11 cellular contexts compared by ENCODE assay signal in genomic region chr3:105862217-105862616, GRCh38. TPM values are rescaled to one million over a fixed set of nuclear protein-coding genes. Genes with fewer than 3 reads are reported as not detected.
DNase-seq lines count a peak whose midpoint lies in the region; ATAC-seq and TF ChIP-seq lines count a peak whose summit lies in the region.
"Had no signal": no experiment of that assay in that cellular context is flagged by ENCODE, and none has a peak within 500 bp of the region (broad histone marks: within the 10 kb centered on the region; RNA-seq: fewer than 3 reads in every experiment).

No MANE protein-coding gene starts in this region.

- H3K27ac ChIP-seq in osteoblast (ENCODE audit: low read depth, low read length) (no peak overlapping the region), ovary (no peak overlapping the region)
- H3K27ac ChIP-seq: RWPE1 had no signal

- no peak for DNase-seq in osteoblast (ENCODE audit: insufficient read length, low spot score, missing footprints)
- DNase-seq in ovary = no peak
- DNase-seq in stimulated activated CD4-positive, alpha-beta T cell treated with anti-CD3 and anti-CD28 coated beads, Interleukin-12 subunit alpha, Interleukin-12 subunit beta, amount 100 ng/mL, for 4 hours = no peak
- DNase-seq in UCSD-AML1 (lab: John Stamatoyannopoulos, UW; ENCODE audit: unreplicated experiment) = no peak
- DNase-seq in Caco-2 = no peak
- DNase-seq: cortex of kidney; stimulated activated CD8-positive, alpha-beta memory T cell treated with anti-CD3 and anti-CD28 coated beads, Interleukin-4, amount 100 ng/mL, for 48 hours had no signal

- no peak overlapping the region for H2AFZ ChIP-seq in osteoblast (ENCODE audit: low read length)

- no peaks in the 10 kb centered on the region for H3K4me1 Mint-ChIP-seq in Caco-2 (ENCODE audit: low read depth, unreplicated experiment)

- H3K27me3 Mint-ChIP-seq in Caco-2 (ENCODE audit: insufficient read depth, unreplicated experiment) = no peaks in the 10 kb centered on the region

- BruUV-seq in Caco-2 (replicated peaks; lab: Mats Ljungman, UMichigan) = no TSS peak

- no peak overlapping the region for H3K27ac Mint-ChIP-seq in Caco-2 (ENCODE audit: unreplicated experiment)

- peak overlapping the region; percentile 16 for H3K4me2 ChIP-seq in osteoblast (ENCODE audit: insufficient read depth, low read length)

- 90 to 97% (median 95%) methylated on average over 3 of the region's 3 CpGs for WGBS in ovary, 3 donors

- peaks cover 97% of the 10 kb centered on the region for H3K79me2 ChIP-seq in osteoblast (ENCODE audit: insufficient read depth, low read length)

- H4K20me1 ChIP-seq in osteoblast (ENCODE audit: insufficient read depth, low read length) = peaks cover 40% of the 10 kb centered on the region

- H3K27me3 ChIP-seq in osteoblast (ENCODE audit: insufficient read depth, low read length) (no peaks in the 10 kb centered on the region), ovary (no peaks in the 10 kb centered on the region), Caco-2 (replicated peaks; ENCODE audit: control insufficient read depth, insufficient read depth, low read length) (no peaks in the 10 kb centered on the region)

- no peak for TF ChIP-seq EP300 in ovary (IDR thresholded peaks at IDR 0.05)

- H3K36me3 Mint-ChIP-seq in Caco-2 (ENCODE audit: insufficient read depth, unreplicated experiment) = peaks cover 7% of the 10 kb centered on the region

- no peak for TF ChIP-seq POLR2A in ovary (IDR thresholded peaks at IDR 0.05)

- no peak overlapping the region for H3K4me3 ChIP-seq in osteoblast (ENCODE audit: insufficient read depth, low read length)
- no peak overlapping the region for H3K4me3 ChIP-seq in ovary
- no peak overlapping the region for H3K4me3 ChIP-seq in Caco-2 (ENCODE audit: low read depth, low read length)

- no peak overlapping the region for H3K4me3 Mint-ChIP-seq in Caco-2 (ENCODE audit: unreplicated experiment)

- intact Hi-C loops in ovary (cut with DNase I) (no loop called here), Caco-2 (cut with micrococcal nuclease; ENCODE audit: unreplicated experiment) (loop anchor here (10.0 kb wide), 1 partner anchor 263 kb away; no protein-coding TSS in a partner anchor)

- ATAC-seq in GM18907 (IDR thresholded peaks at IDR 0.05; ENCODE audit: unreplicated experiment) = peak; percentile 68
- peak; percentile 50 for ATAC-seq in HG02588 (IDR thresholded peaks at IDR 0.05; ENCODE audit: unreplicated experiment)
- ATAC-seq in HG03571 (IDR thresholded peaks at IDR 0.05; ENCODE audit: unreplicated experiment) = peak; percentile 70

- peaks cover 73% of the 10 kb centered on the region for H3K36me3 ChIP-seq in osteoblast (ENCODE audit: insufficient read depth, low read length)
- no peaks in the 10 kb centered on the region for H3K36me3 ChIP-seq in ovary
- no peaks in the 10 kb centered on the region; the same call in 1 of the 2 replicates for H3K36me3 ChIP-seq in Caco-2 (ENCODE audit: control insufficient read depth, insufficient read depth, low read length)

- POLR2A ChIA-PET in Caco-2 (lab: Charles Lee) = no interaction called here

- peaks cover 32% of the 10 kb centered on the region for H3K4me1 ChIP-seq in osteoblast (ENCODE audit: insufficient read depth, low read length)
- peaks cover 5% of the 10 kb centered on the region for H3K4me1 ChIP-seq in ovary (ENCODE audit: insufficient read depth)
- H3K4me1 ChIP-seq in Caco-2 = peaks cover 10% of the 10 kb centered on the region

- no peak for TF ChIP-seq CTCF in osteoblast (IDR thresholded peaks at IDR 0.05; ENCODE audit: extremely low read depth, low read depth, low read length)
- no peak for TF ChIP-seq CTCF in ovary (IDR thresholded peaks at IDR 0.05)
- no peak for TF ChIP-seq CTCF in Caco-2 (IDR thresholded peaks at IDR 0.05; ENCODE audit: insufficient read depth in 1 of 2, low read depth in 1 of 2, low read length in 1 of 2, severe bottlenecking in 1 of 2, unreplicated experiment in 1 of 2)

- no peaks in the 10 kb centered on the region for H3K9me3 Mint-ChIP-seq in Caco-2 (ENCODE audit: unreplicated experiment)

- no peaks in the 10 kb centered on the region for H3K9me3 ChIP-seq in osteoblast (ENCODE audit: low read depth, low read length)
- no peaks in the 10 kb centered on the region for H3K9me3 ChIP-seq in ovary
- no peaks in the 10 kb centered on the region for H3K9me3 ChIP-seq in Caco-2

- CTCF ChIA-PET in Caco-2 (lab: Charles Lee) = no interaction called here

RNA-seq across cellular contexts. Expression of gene CBLB, which starts 6.6 kb away (rescaled TPM):
- total RNA-seq in osteoblast (108 and 128 TPM in 2 replicates), ovary (100 to 1,000 TPM in 1 of 7 donors, 10 to 100 TPM in 6; 30.6 to 133 (median 40.5) TPM), Caco-2 (2022) (29.6 and 34.3 TPM in 2 replicates)
- polyA plus RNA-seq in ovary = 10 to 100 TPM; 14.8 to 51.8 TPM
